Comparison of ENCODE assay signal across 33 cellular contexts in the genomic region with DNA sequence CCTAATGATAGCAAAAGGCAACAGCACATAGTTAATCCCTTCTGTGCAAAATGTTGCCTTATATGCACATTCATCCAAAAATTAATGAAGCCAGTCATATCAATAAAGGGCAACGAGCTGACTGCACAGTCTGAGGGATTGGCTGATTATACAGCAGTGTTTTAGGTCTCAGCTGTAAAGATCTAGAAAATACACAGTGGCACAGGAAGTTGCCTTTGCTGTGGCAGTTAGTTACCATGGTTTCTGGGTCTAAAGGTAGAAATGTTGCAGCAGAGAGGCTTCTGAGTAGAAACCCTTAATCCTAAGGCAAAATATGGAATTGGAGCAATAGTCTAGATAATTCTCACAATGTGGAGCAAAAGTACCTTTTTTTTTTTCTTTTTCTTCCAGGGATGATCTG.
"Had no signal": no experiment of that assay in that cellular context is flagged by ENCODE, and none has a peak within 500 bp of the region (broad histone marks: within the 10 kb centered on the region; RNA-seq: fewer than 3 reads in every experiment).

No MANE protein-coding gene starts in this region.

- H3K4me3 ChIP-seq: ascending aorta, cardiac muscle cell, gastrocnemius medialis, ovary, sigmoid colon, stomach, thyroid gland, upper lobe of right lung had no signal

- DNase-seq: activated CD4-positive, alpha-beta memory T cell treated with anti-CD3 and anti-CD28 coated beads for 36 hours; activated CD4-positive, alpha-beta T cell treated with anti-CD3 and anti-CD28 coated beads, Interleukin-2, amount 10 ng/mL, durations not matched to agents 24 days and 14 days; activated CD4-positive, CD25-positive, alpha-beta regulatory T cell treated with anti-CD3 and anti-CD28 coated beads, Interleukin-2, amount 50 U/mL, for 72 hours; activated CD8-positive, alpha-beta memory T cell treated with anti-CD3 and anti-CD28 coated beads, Interleukin-2, amount 50 U/mL, for 4 hours; activated gamma-delta T cell; activated naive CD4-positive, alpha-beta T cell treated with anti-CD3 and anti-CD28 coated beads, Interleukin-2, amount 10 ng/mL, durations not matched to agents 7 days and 5 days; activated naive CD8-positive, alpha-beta T cell treated with anti-CD3 and anti-CD28 coated beads, Interleukin-2, amount 10 ng/mL, durations not matched to agents 7 days and 5 days; activated T-cell treated with anti-CD3 and anti-CD28 coated beads, Interleukin-2, amount 50 U/mL, for 1 hour; cortex of kidney; effector memory CD8-positive, alpha-beta T cell; erythroblast; gastrocnemius medialis; glutamatergic neuron; hippocampal formation; kidney; left colon; mammary epithelial cell; midbrain; naive thymus-derived CD4-positive, alpha-beta T cell; ovary; retina; sigmoid colon; small intestine; stimulated activated CD4-positive, alpha-beta T cell treated with anti-CD3 and anti-CD28 coated beads, Interleukin-1b, Interleukin-23, amount 100 ng/mL, for 48 hours; stimulated activated CD4-positive, alpha-beta T cell treated with anti-CD3 and anti-CD28 coated beads, Interleukin-4, amount 100 ng/mL, for 4 hours; stimulated activated CD8-positive, alpha-beta memory T cell treated with anti-CD3 and anti-CD28 coated beads, Interleukin-4, amount 100 ng/mL, for 48 hours; stimulated activated naive B cell treated with anti-CD40 and anti-IgM and Interleukin-4, amounts not matched to agents 10 μg/mL and 1 μg/mL and 100 μg/mL, for 72 hours; stomach; T1000; thyroid gland; upper lobe of right lung had no signal

- H3K36me3 ChIP-seq: ascending aorta, cardiac muscle cell, gastrocnemius medialis, ovary, sigmoid colon, stomach, thyroid gland, upper lobe of right lung had no signal

- H3K9me3 ChIP-seq: ascending aorta, gastrocnemius medialis, ovary, sigmoid colon, stomach, thyroid gland, upper lobe of right lung had no signal

- ATAC-seq: effector memory CD8-positive, alpha-beta T cell; gastrocnemius medialis; left colon; naive thymus-derived CD4-positive, alpha-beta T cell; stimulated activated naive B cell treated with anti-CD40 and anti-IgM and Interleukin-4, amounts not matched to agents 10 μg/mL and 1 μg/mL and 100 μg/mL, for 72 hours; upper lobe of right lung had no signal

- H3K27me3 ChIP-seq: ascending aorta, cardiac muscle cell, gastrocnemius medialis, ovary, sigmoid colon, stomach, thyroid gland, upper lobe of right lung had no signal

- H3K27ac ChIP-seq: ascending aorta, cardiac muscle cell, gastrocnemius medialis, ovary, sigmoid colon, stomach, thyroid gland, upper lobe of right lung had no signal

- H3K4me1 ChIP-seq: ascending aorta, sigmoid colon, stomach, thyroid gland, upper lobe of right lung had no signal
